9 cellular contexts compared by ENCODE assay signal in genomic region chr7:140726304-140726703, GRCh38. TPM values are rescaled to one million over a fixed set of nuclear protein-coding genes. Genes with fewer than 3 reads are reported as not detected.
DNase-seq lines count a peak whose midpoint lies in the region; ATAC-seq and TF ChIP-seq lines count a peak whose summit lies in the region.
"Had no signal": no experiment of that assay in that cellular context is flagged by ENCODE, and none has a peak within 500 bp of the region (broad histone marks: within the 10 kb centered on the region; RNA-seq: fewer than 3 reads in every experiment).

No MANE protein-coding gene starts in this region.

- peaks cover 11% of the 10 kb centered on the region for H3K36me3 Mint-ChIP-seq in progenitor cell of endocrine pancreas (ENCODE audit: insufficient read depth)

- no peaks in the 10 kb centered on the region for H3K9me3 Mint-ChIP-seq in progenitor cell of endocrine pancreas (ENCODE audit: low read depth)

- H3K27me3 ChIP-seq in esophagus squamous epithelium: no peaks in the 10 kb centered on the region

- no peaks in the 10 kb centered on the region for H3K27me3 Mint-ChIP-seq in progenitor cell of endocrine pancreas

- H3K4me3 ChIP-seq in NB4 (ENCODE audit: low read depth, low read length) (no peak overlapping the region), esophagus squamous epithelium (no peak overlapping the region)

- H3K4me1 ChIP-seq in esophagus squamous epithelium: no peaks in the 10 kb centered on the region

- H3K4me3 Mint-ChIP-seq in progenitor cell of endocrine pancreas (ENCODE audit: low read depth): no peak overlapping the region

- H3K4me1 Mint-ChIP-seq in progenitor cell of endocrine pancreas (ENCODE audit: low read depth): no peaks in the 10 kb centered on the region

- DNase-seq in NOMO-1 treated with DMSO at 0.1 percent for 48 hours (lab: John Stamatoyannopoulos, UW; ENCODE audit: unreplicated experiment): peak; percentile 1
- DNase-seq in NOMO-1 treated with dmso at 0.1 percent for 144 hours (lab: John Stamatoyannopoulos, UW; ENCODE audit: unreplicated experiment): no peak
- DNase-seq in NB4 (ENCODE audit: low read depth): peak; percentile 43
- DNase-seq in dedifferentiated amniotic fluid mesenchymal stem cell (ENCODE audit: extremely low spot score): peak; percentile 41
- DNase-seq in progenitor cell of endocrine pancreas (ENCODE audit: low spot score, unreplicated experiment): no peak
- DNase-seq in esophagus squamous epithelium (lab: John Stamatoyannopoulos, UW): no peak
- no peak for DNase-seq in DMS79 treated with DMSO at 0.1 percent for 48 hours (lab: John Stamatoyannopoulos, UW)
- DNase-seq: DMS153 had no signal

- H3K9me3 ChIP-seq in esophagus squamous epithelium: no peaks in the 10 kb centered on the region

- peaks cover 0 to 25% (median 0%) of the 10 kb centered on the region in 3 donors for H3K36me3 ChIP-seq in esophagus squamous epithelium

- TF ChIP-seq POLR2A in NB4 (IDR thresholded peaks at IDR 0.05; ENCODE audit: extremely low read depth, insufficient read length): no peak
- no peak for TF ChIP-seq POLR2A in esophagus squamous epithelium (IDR thresholded peaks at IDR 0.05)

- H3K27ac Mint-ChIP-seq in progenitor cell of endocrine pancreas: peak overlapping the region; percentile 41

- no peak overlapping the region for H3K27ac ChIP-seq in esophagus squamous epithelium

- ATAC-seq in GM19351 (IDR thresholded peaks at IDR 0.05; ENCODE audit: unreplicated experiment): no peak

- peak; percentile 41 for TF ChIP-seq CTCF in NB4 (IDR thresholded peaks at IDR 0.05; ENCODE audit: low read depth, low read length)
- peak; percentile 39 for TF ChIP-seq CTCF in progenitor cell of endocrine pancreas (IDR thresholded peaks at IDR 0.05; ENCODE audit: unreplicated experiment)
- TF ChIP-seq CTCF in esophagus squamous epithelium (IDR thresholded peaks at IDR 0.05): peak in 1 of 6 experiments; percentile 13

- WGBS in esophagus squamous epithelium, 2 donors: 72 to 77% methylated on average over 2 of the region's 2 CpGs

- intact Hi-C loops in esophagus squamous epithelium (cut with DNase I): no loop called here

RNA-seq across cellular contexts. Expression of gene NDUFB2, which starts 29.8 kb away (rescaled TPM):
- total RNA-seq in progenitor cell of endocrine pancreas (172 and 174 TPM in 2 replicates), esophagus squamous epithelium (100 to 1,000 TPM in 3 of 4 donors, 10 to 100 TPM in 1; 87.5 to 353 (median 340) TPM)

RNA-seq across cellular contexts. Expression of gene ADCK2, which starts 53.6 kb away (rescaled TPM):
- total RNA-seq in progenitor cell of endocrine pancreas (19.9 and 21.9 TPM in 2 replicates), esophagus squamous epithelium (10 to 100 TPM; 17.6 to 34.1 (median 21.6) TPM)

Comparison
In these comparisons a context has a peak if more than half of its experiments do, and no peak if none do; other contexts are left out.
1. DNase-seq: peak in NOMO-1 treated with DMSO at 0.1 percent for 48 hours (single experiment), NB4 (single experiment) and dedifferentiated amniotic fluid mesenchymal stem cell (single experiment); none in NOMO-1 treated with dmso at 0.1 percent for 144 hours (single experiment), progenitor cell of endocrine pancreas (single experiment), esophagus squamous epithelium (single experiment) and DMS79 treated with DMSO at 0.1 percent for 48 hours (single experiment).